In the genomic region with DNA sequence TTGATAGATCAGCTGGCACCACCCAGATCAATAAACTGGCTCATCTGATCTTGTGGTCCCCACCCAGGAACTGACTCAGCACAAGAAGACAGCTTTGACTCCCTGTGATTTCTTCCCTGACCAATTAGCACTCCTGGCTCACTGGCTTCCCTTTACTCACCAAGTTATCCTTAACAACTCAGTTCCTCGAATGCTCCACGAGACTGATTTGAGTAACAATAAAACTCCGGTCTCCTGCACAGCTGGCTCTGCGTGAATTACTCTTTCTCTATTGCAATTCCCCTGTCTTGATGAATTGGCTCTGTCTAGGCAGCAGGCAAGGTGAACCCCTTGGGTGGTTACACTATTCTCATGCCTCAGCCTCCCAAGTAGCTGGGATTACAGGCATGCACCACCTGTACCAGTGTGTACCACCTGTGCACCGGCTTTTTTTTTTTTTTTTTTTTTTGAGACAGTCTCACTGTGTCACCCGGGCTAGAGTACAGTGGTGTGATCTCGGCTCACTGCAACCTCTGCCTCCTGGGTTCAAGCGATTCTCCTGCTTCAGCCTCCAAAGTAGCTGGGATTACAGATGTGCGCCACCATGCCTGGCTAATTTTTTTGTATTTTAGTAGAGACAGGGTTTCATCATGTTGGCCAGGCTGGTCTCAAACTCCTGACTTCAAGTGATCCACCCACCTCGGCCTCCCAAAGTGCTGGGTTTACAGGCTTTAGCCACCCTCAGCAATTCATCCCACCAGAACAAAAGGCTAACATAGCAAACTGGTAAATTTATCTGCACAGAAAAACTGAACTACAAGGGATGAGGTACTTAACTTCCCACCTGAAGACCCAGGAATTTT, we compare ENCODE assay signal across 1 cellular context.
TF ChIP-seq lines count a peak whose summit lies in the region.

No MANE protein-coding gene starts in this region.

TF ChIP-seq in GM23338, 12 proteins besides CTCF, POLR2A, EP300 and RAD21:
- TF ChIP-seq, protein P1, sequence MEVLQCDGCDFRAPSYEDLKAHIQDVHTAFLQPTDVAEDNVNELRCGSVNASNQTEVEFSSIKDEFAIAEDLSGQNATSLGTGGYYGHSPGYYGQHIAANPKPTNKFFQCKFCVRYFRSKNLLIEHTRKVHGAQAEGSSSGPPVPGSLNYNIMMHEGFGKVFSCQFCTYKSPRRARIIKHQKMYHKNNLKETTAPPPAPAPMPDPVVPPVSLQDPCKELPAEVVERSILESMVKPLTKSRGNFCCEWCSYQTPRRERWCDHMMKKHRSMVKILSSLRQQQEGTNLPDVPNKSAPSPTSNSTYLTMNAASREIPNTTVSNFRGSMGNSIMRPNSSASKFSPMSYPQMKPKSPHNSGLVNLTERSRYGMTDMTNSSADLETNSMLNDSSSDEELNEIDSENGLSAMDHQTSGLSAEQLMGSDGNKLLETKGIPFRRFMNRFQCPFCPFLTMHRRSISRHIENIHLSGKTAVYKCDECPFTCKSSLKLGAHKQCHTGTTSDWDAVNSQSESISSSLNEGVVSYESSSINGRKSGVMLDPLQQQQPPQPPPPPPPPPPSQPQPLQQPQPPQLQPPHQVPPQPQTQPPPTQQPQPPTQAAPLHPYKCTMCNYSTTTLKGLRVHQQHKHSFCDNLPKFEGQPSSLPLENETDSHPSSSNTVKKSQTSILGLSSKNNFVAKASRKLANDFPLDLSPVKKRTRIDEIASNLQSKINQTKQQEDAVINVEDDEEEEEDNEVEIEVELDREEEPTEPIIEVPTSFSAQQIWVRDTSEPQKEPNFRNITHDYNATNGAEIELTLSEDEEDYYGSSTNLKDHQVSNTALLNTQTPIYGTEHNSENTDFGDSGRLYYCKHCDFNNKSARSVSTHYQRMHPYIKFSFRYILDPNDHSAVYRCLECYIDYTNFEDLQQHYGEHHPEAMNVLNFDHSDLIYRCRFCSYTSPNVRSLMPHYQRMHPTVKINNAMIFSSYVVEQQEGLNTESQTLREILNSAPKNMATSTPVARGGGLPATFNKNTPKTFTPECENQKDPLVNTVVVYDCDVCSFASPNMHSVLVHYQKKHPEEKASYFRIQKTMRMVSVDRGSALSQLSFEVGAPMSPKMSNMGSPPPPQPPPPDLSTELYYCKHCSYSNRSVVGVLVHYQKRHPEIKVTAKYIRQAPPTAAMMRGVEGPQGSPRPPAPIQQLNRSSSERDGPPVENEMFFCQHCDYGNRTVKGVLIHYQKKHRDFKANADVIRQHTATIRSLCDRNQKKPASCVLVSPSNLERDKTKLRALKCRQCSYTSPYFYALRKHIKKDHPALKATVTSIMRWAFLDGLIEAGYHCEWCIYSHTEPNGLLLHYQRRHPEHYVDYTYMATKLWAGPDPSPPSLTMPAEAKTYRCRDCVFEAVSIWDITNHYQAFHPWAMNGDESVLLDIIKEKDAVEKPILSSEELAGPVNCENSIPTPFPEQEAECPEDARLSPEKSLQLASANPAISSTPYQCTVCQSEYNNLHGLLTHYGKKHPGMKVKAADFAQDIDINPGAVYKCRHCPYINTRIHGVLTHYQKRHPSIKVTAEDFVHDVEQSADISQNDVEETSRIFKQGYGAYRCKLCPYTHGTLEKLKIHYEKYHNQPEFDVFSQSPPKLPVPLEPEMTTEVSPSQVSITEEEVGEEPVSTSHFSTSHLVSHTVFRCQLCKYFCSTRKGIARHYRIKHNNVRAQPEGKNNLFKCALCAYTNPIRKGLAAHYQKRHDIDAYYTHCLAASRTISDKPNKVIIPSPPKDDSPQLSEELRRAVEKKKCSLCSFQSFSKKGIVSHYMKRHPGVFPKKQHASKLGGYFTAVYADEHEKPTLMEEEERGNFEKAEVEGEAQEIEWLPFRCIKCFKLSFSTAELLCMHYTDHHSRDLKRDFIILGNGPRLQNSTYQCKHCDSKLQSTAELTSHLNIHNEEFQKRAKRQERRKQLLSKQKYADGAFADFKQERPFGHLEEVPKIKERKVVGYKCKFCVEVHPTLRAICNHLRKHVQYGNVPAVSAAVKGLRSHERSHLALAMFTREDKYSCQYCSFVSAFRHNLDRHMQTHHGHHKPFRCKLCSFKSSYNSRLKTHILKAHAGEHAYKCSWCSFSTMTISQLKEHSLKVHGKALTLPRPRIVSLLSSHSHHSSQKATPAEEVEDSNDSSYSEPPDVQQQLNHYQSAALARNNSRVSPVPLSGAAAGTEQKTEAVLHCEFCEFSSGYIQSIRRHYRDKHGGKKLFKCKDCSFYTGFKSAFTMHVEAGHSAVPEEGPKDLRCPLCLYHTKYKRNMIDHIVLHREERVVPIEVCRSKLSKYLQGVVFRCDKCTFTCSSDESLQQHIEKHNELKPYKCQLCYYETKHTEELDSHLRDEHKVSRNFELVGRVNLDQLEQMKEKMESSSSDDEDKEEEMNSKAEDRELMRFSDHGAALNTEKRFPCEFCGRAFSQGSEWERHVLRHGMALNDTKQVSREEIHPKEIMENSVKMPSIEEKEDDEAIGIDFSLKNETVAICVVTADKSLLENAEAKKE (CRISPR knock-in tag; IDR thresholded peaks at IDR 0.05): peak; percentile 3; the same call in 1 of the 2 replicates
